12 cellular contexts compared by ENCODE assay signal in the genomic region with DNA sequence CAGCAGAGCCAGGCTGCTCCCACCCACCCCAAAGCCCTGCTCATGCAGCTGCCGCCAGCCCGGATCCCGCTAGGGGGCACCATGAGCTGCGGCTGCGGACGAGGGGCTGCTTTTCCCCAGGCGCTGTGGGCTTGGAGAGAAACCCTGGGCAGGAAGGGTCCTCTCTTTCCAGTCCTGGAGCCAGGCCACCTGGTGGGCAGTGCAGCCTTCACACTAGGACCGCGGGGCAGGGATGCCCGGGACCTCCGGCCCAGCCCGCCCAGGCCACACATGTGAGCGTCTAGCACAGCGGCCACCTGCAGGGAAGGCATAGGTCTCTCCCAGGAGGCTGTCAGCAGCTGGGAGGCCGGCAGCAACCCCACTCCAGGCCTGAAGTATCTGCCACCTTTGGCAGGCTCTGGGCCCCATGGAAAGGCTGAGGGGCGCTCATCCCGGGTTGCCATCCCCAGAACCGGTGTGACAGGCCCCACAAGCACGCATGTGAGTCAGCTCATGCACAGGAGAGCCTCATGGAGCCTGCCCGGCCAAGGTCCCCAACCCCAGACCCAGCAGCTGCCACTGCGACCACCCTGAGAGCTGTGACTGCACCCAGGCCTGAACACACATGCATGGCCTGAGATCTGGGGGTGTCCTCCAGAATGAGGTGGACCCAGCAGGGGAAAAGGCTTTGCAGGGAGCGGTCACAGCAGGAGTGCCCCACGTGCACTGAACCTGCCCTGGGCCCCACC.
A peak's percentile ranks its signal among the peaks of the same experiment; 100 is the strongest.
DNase-seq lines count a peak whose midpoint lies in the region; TF ChIP-seq lines count a peak whose summit lies in the region.
"Had no signal": no experiment of that assay in that cellular context is flagged by ENCODE, and none has a peak within 500 bp of the region (broad histone marks: within the 10 kb centered on the region; RNA-seq: fewer than 3 reads in every experiment).

No MANE protein-coding gene starts in this region.

- no peaks in the 10 kb centered on the region for H3K36me3 Mint-ChIP-seq in activated T-helper 1 cell treated with anti-CD3 and anti-CD28 coated beads, Interleukin-12 subunit alpha, Interleukin-12 subunit beta, Interleukin-2, Interleukin-4 antibody, amounts not matched to agents 30 ng/mL and 10 ng/mL and 1 ng/mL, durations not matched to agents 14 hours and 24 hours and 36 hours (ENCODE audit: low read depth)
- H3K36me3 Mint-ChIP-seq: activated CD8-positive, alpha-beta memory T cell treated with anti-CD3 and anti-CD28 coated beads, Interleukin-2, amount 10 ng/mL, durations not matched to agents 7 days and 5 days had no signal

- no peaks in the 10 kb centered on the region for H3K4me1 Mint-ChIP-seq in activated T-helper 1 cell treated with anti-CD3 and anti-CD28 coated beads, Interleukin-12 subunit alpha, Interleukin-12 subunit beta, Interleukin-2, Interleukin-4 antibody, amounts not matched to agents 30 ng/mL and 10 ng/mL and 1 ng/mL, durations not matched to agents 14 hours and 24 hours and 36 hours (ENCODE audit: low read depth)
- H3K4me1 Mint-ChIP-seq: activated CD8-positive, alpha-beta memory T cell treated with anti-CD3 and anti-CD28 coated beads, Interleukin-2, amount 10 ng/mL, durations not matched to agents 7 days and 5 days had no signal

- H3K4me1 ChIP-seq in SJCRH30 (no peaks in the 10 kb centered on the region), iPS DF 6.9 (ENCODE audit: control insufficient read depth, insufficient read depth, low read length) (0 out of 2 replicates have a peak, but pooled peaks cover 2% of the 10 kb centered on the region)

- no peak overlapping the region for H3K27ac Mint-ChIP-seq in activated T-helper 1 cell treated with anti-CD3 and anti-CD28 coated beads, Interleukin-12 subunit alpha, Interleukin-12 subunit beta, Interleukin-2, Interleukin-4 antibody, amounts not matched to agents 30 ng/mL and 10 ng/mL and 1 ng/mL, durations not matched to agents 14 hours and 24 hours and 36 hours
- H3K27ac Mint-ChIP-seq: activated CD8-positive, alpha-beta memory T cell treated with anti-CD3 and anti-CD28 coated beads, Interleukin-2, amount 10 ng/mL, durations not matched to agents 7 days and 5 days; HFFc6 had no signal

- H3K27me3 ChIP-seq in H7 (ENCODE audit: control insufficient read depth, insufficient read depth, low read length) (no peaks in the 10 kb centered on the region), SJCRH30 (no peaks in the 10 kb centered on the region), iPS DF 6.9 (ENCODE audit: control insufficient read depth, insufficient read depth, low read length) (no peaks in the 10 kb centered on the region)

- H3K4me3 Mint-ChIP-seq in activated T-helper 1 cell treated with anti-CD3 and anti-CD28 coated beads, Interleukin-12 subunit alpha, Interleukin-12 subunit beta, Interleukin-2, Interleukin-4 antibody, amounts not matched to agents 30 ng/mL and 10 ng/mL and 1 ng/mL, durations not matched to agents 14 hours and 24 hours and 36 hours: no peak overlapping the region
- H3K4me3 Mint-ChIP-seq: activated CD8-positive, alpha-beta memory T cell treated with anti-CD3 and anti-CD28 coated beads, Interleukin-2, amount 10 ng/mL, durations not matched to agents 7 days and 5 days; HFFc6 had no signal

- H3K27ac ChIP-seq in SJCRH30 (no peak overlapping the region), iPS DF 6.9 (ENCODE audit: low read length) (no peak overlapping the region)
- H3K27ac ChIP-seq: HL-60 had no signal

- H3K4me3 ChIP-seq in H7 (ENCODE audit: insufficient read depth, low read depth, low read length): no peak overlapping the region
- H3K4me3 ChIP-seq in SJCRH30: no peak overlapping the region
- no peak overlapping the region for H3K4me3 ChIP-seq in iPS DF 6.9 (ENCODE audit: low read length)
- no peak overlapping the region for H3K4me3 ChIP-seq in retinal pigment epithelial cell (ENCODE audit: low read length)

- peak; percentile 92 for DNase-seq in H7
- peak; percentile 36 to 59 for DNase-seq in SJCRH30
- peak; percentile 33 for DNase-seq in iPS DF 6.9 (ENCODE audit: low read depth, low spot score)
- no peak for DNase-seq in retinal pigment epithelial cell (ENCODE audit: low read depth)
- no peak for DNase-seq in activated T-helper 1 cell treated with anti-CD3 and anti-CD28 coated beads, Interleukin-12 subunit alpha, Interleukin-12 subunit beta, Interleukin-2, Interleukin-4 antibody, amounts not matched to agents 30 ng/mL and 10 ng/mL and 1 ng/mL, durations not matched to agents 14 hours and 24 hours and 36 hours (ENCODE audit: low spot score)
- DNase-seq in NCI-H2029 treated with DMSO at 0.1 percent for 48 hours (lab: John Stamatoyannopoulos, UW): no peak
- DNase-seq in COLO668 (lab: John Stamatoyannopoulos, UW; ENCODE audit: unreplicated experiment): no peak
- no peak for DNase-seq in NCI-H345 treated with DMSO at 0.1 percent for 48 hours (lab: John Stamatoyannopoulos, UW; ENCODE audit: unreplicated experiment)
- DNase-seq: HFFc6, occipital lobe had no signal

- H3K9me3 Mint-ChIP-seq in activated T-helper 1 cell treated with anti-CD3 and anti-CD28 coated beads, Interleukin-12 subunit alpha, Interleukin-12 subunit beta, Interleukin-2, Interleukin-4 antibody, amounts not matched to agents 30 ng/mL and 10 ng/mL and 1 ng/mL, durations not matched to agents 14 hours and 24 hours and 36 hours: no peaks in the 10 kb centered on the region

- intact Hi-C loops in activated T-helper 1 cell treated with anti-CD3 and anti-CD28 coated beads, Interleukin-12 subunit alpha, Interleukin-12 subunit beta, Interleukin-2, Interleukin-4 antibody, amounts not matched to agents 30 ng/mL and 10 ng/mL and 1 ng/mL, durations not matched to agents 14 hours and 24 hours and 36 hours (cut with micrococcal nuclease): no loop called here

- peak; percentile 8 for TF ChIP-seq CTCF in retinal pigment epithelial cell (conservative IDR thresholded peaks at IDR 0.05; ENCODE audit: low read depth, low read length)

- H3K9me3 ChIP-seq in SJCRH30 (replicated peaks) (no peaks in the 10 kb centered on the region), iPS DF 6.9 (ENCODE audit: control insufficient read depth, insufficient read depth, low read length) (no peaks in the 10 kb centered on the region)

- WGBS in iPS DF 6.9 (ENCODE audit: insufficient coverage, insufficient read length): no CpG with 5 or more reads among the region's 23 CpGs

- H3K36me3 ChIP-seq in H7 (replicated peaks; ENCODE audit: control insufficient read depth, insufficient read depth, low read length) (no peaks in the 10 kb centered on the region), SJCRH30 (no peaks in the 10 kb centered on the region), iPS DF 6.9 (ENCODE audit: control insufficient read depth, insufficient read depth, low read length) (no peaks in the 10 kb centered on the region)

- peaks cover 2% of the 10 kb centered on the region for H3K27me3 Mint-ChIP-seq in activated T-helper 1 cell treated with anti-CD3 and anti-CD28 coated beads, Interleukin-12 subunit alpha, Interleukin-12 subunit beta, Interleukin-2, Interleukin-4 antibody, amounts not matched to agents 30 ng/mL and 10 ng/mL and 1 ng/mL, durations not matched to agents 14 hours and 24 hours and 36 hours (ENCODE audit: insufficient read depth)
- H3K27me3 Mint-ChIP-seq: activated CD8-positive, alpha-beta memory T cell treated with anti-CD3 and anti-CD28 coated beads, Interleukin-2, amount 10 ng/mL, durations not matched to agents 7 days and 5 days had no signal

Comparison
In these comparisons a context has a peak if more than half of its experiments do, and no peak if none do; other contexts are left out.
1. DNase-seq: peak in H7 (single experiment), SJCRH30 (2 of 2) and iPS DF 6.9 (single experiment); none in retinal pigment epithelial cell (single experiment), activated T-helper 1 cell treated with anti-CD3 and anti-CD28 coated beads, Interleukin-12 subunit alpha, Interleukin-12 subunit beta, Interleukin-2, Interleukin-4 antibody, amounts not matched to agents 30 ng/mL and 10 ng/mL and 1 ng/mL, durations not matched to agents 14 hours and 24 hours and 36 hours (single experiment), NCI-H2029 treated with DMSO at 0.1 percent for 48 hours (single experiment), COLO668 (single experiment) and NCI-H345 treated with DMSO at 0.1 percent for 48 hours (single experiment).